Comparison of ENCODE assay signal across 9 cellular contexts in the genomic region with DNA sequence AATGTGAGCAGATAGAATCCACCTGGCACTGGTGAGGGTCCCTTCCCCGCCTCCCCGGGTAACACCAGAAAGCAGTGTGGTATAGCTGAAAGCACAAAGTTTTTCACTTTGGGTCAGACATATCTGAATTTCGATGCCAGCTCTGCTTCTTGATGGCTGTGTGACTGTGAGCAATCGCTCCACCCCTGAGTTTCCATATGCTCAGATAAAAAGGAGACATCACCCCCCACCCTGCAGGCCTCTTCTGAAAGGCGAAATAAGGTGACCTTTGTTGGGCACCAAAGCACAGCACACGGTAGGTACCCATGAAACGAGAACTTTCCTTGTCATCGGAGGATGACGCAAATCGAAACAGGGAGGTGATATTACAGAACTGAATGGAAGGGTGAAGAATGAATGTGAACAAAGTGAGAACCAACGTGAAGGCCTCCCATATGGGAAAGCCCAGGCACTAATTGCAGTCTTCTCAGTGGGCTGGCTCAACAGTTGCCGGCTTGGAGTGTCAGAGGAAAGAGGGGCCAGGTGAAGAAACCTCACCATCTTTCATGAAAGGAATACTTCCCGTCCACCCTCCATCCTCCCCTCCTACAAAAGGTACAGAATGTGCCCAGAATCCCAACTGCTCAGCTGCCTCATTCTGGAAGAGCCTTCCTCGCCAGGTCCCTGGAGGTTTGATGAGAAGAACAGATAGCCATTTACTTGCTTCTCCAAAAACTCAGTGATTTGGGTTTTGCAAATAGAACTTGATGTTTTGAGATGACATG.
DNase-seq lines count a peak whose midpoint lies in the region; ATAC-seq, FAIRE-seq and TF ChIP-seq lines count a peak whose summit lies in the region.
"Had no signal": no experiment of that assay in that cellular context is flagged by ENCODE, and none has a peak within 500 bp of the region (broad histone marks: within the 10 kb centered on the region; RNA-seq: fewer than 3 reads in every experiment).

No MANE protein-coding gene starts in this region.

- CTCF ChIA-PET in GM12878 (lab: Yijun Ruan, JAX) = interaction anchor here (0.8 to 2.3 kb wide), 3 partner anchors 14 to 114 kb away, joined by 3 to 11 read pairs (median 3); no protein-coding TSS in a partner anchor

- no peaks in the 10 kb centered on the region for H3K4me1 Mint-ChIP-seq in progenitor cell of endocrine pancreas (ENCODE audit: low read depth)

- H3K79me2 ChIP-seq in DOHH2 (ENCODE audit: control insufficient read depth, low read length) = peaks cover 18% of the 10 kb centered on the region
- H3K79me2 ChIP-seq in GM12878 (ENCODE audit: control insufficient read depth, insufficient read depth, low read length) = peaks cover 1% of the 10 kb centered on the region

- TF ChIP-seq CTCF in DOHH2 (IDR thresholded peaks at IDR 0.05; ENCODE audit: low read depth, low read length, poor library complexity, severe bottlenecking) (no peak), GM12878 (IDR thresholded peaks at IDR 0.05 in 2 of 3, conservative IDR thresholded peaks at IDR 0.05 in 1 of 3; ENCODE audit: control insufficient read depth in 2 of 3, extremely low read depth in 1 of 3, insufficient read depth in 1 of 3, low read depth in 3 of 3, low read length in 3 of 3) (no peak), progenitor cell of endocrine pancreas (IDR thresholded peaks at IDR 0.05; ENCODE audit: unreplicated experiment) (no peak)

- peaks cover 4% of the 10 kb centered on the region for H3K9me3 Mint-ChIP-seq in progenitor cell of endocrine pancreas (ENCODE audit: low read depth)

- H4K20me1 ChIP-seq in DOHH2 (ENCODE audit: control insufficient read depth, insufficient read depth, low read depth, low read length) (no peaks in the 10 kb centered on the region), GM12878 (ENCODE audit: control insufficient read depth, insufficient read depth) (no peaks in the 10 kb centered on the region)

- H3F3A ChIP-seq in DOHH2 (ENCODE audit: control insufficient read depth, insufficient read depth) = no peaks in the 10 kb centered on the region

- H3K36me3 ChIP-seq in DOHH2 (ENCODE audit: control insufficient read depth, low read length) (peaks cover 59% of the 10 kb centered on the region), GM12878 (ENCODE audit: control insufficient read depth in 2 of 2, insufficient read depth in 2 of 2, low read length in 1 of 2) (peaks cover 6 to 9% of the 10 kb centered on the region in 2 experiments)

- intact Hi-C loops in GM12878 (cut with micrococcal nuclease; ENCODE audit: unreplicated experiment) = loop anchor here (1.0 to 10.0 kb wide), 5 partner anchors 18 to 114 kb away; partner anchors contain the start of gene NFATC2

- peaks cover 18% of the 10 kb centered on the region for H3K9me3 ChIP-seq in DOHH2 (ENCODE audit: control insufficient read depth, insufficient read depth, low read length)
- peaks cover 6% of the 10 kb centered on the region; the same call in 2 of the 3 replicates for H3K9me3 ChIP-seq in GM12878 (replicated peaks; ENCODE audit: control insufficient read depth, insufficient read depth, low read length)

- H3K4me3 ChIP-seq in DOHH2 (ENCODE audit: low read length) (0 out of 2 replicates have a peak overlapping the region, but pooled peaks have one; percentile 18), GM12878 (peak overlapping the region; percentile 59; the same call in 1 of the 2 replicates)

- H3K27ac ChIP-seq in DOHH2 (ENCODE audit: low read depth, low read length) (no peak overlapping the region), GM12878 (ENCODE audit: control insufficient read depth, insufficient read depth) (peak overlapping the region; percentile 86)

- H3K36me3 Mint-ChIP-seq in progenitor cell of endocrine pancreas (ENCODE audit: insufficient read depth) = peaks cover 12% of the 10 kb centered on the region

- DNase-seq in HTR-8/SVneo (ENCODE audit: insufficient read length, low spot score) (no peak), GM12878 (ENCODE audit: low read depth, low spot score) (peak; percentile 84), H4 (ENCODE audit: low spot score) (no peak), progenitor cell of endocrine pancreas (ENCODE audit: low spot score, unreplicated experiment) (no peak), NCI-H2196 treated with DMSO at 0.1 percent for 48 hours (lab: John Stamatoyannopoulos, UW; ENCODE audit: unreplicated experiment) (no peak), NCI-H1694 (lab: John Stamatoyannopoulos, UW) (no peak)

- WGBS in GM12878 (ENCODE audit: insufficient coverage, insufficient replicate concordance, low lambda C conversion rate, missing lambda C conversion rate) = under 1% methylated on average over 14 of the region's 14 CpGs

- H3K9me2 ChIP-seq in DOHH2 (replicated peaks; ENCODE audit: control insufficient read depth, low read length) = no peaks in the 10 kb centered on the region

- H3K27me3 ChIP-seq in DOHH2 (ENCODE audit: control insufficient read depth, low read length) (no peaks in the 10 kb centered on the region), GM12878 (replicated peaks in 1 of 2; ENCODE audit: control insufficient read depth in 2 of 2, insufficient read depth in 2 of 2, low read length in 1 of 2) (no peaks in the 10 kb centered on the region)

- no peak overlapping the region for H3K27ac Mint-ChIP-seq in progenitor cell of endocrine pancreas

- no peak for TF ChIP-seq RAD21 in GM12878 (IDR thresholded peaks at IDR 0.05; ENCODE audit: insufficient read depth, low read depth, low read length)

- RAD21 ChIA-PET in GM12878 (lab: Charles Lee; ENCODE audit: unreplicated experiment) = interaction anchor here (0.7 to 1.8 kb wide), 5 partner anchors 12 to 80 kb away, joined by 3 to 8 read pairs (median 3); no protein-coding TSS in a partner anchor

- SMC1A ChIA-PET in GM12878 (lab: Charles Lee; ENCODE audit: uncharacterized antibody, unreplicated experiment) = interaction anchor here (0.7 to 2.9 kb wide), 8 partner anchors 15 to 76 kb away, joined by 3 to 13 read pairs (median 4); partner anchors contain the start of gene NFATC2

- ATAC-seq in GM21447 (IDR thresholded peaks at IDR 0.05; ENCODE audit: unreplicated experiment) (peak; percentile 75), GM12878 (peak; percentile 92)

- in situ Hi-C loops in GM12878 (cut with MboI) = no loop called here

- H3K4me1 ChIP-seq in DOHH2 (ENCODE audit: control insufficient read depth, low read length) = peaks cover 58% of the 10 kb centered on the region
- H3K4me1 ChIP-seq in GM12878 (ENCODE audit: control insufficient read depth, insufficient read depth, low read length) = peaks cover 40% of the 10 kb centered on the region

- TF ChIP-seq EP300 in GM12878 (IDR thresholded peaks at IDR 0.05; ENCODE audit: borderline replicate concordance in 1 of 2, control insufficient read depth in 1 of 2, low read depth in 2 of 2, low read length in 2 of 2) = peak; percentile 89 to 94; a peak in 3 of 4 replicates

- no TSS peak for BruUV-seq in GM12878 (replicated peaks; lab: Mats Ljungman, UMichigan)

- FAIRE-seq in HTR-8/SVneo (lab: Jason Lieb, UNC) (peak; percentile 88), GM12878 (lab: Jason Lieb, UNC) (peak; percentile 93)
- FAIRE-seq: colon had no signal

- peak overlapping the region; percentile 52 for H3K9ac ChIP-seq in GM12878 (ENCODE audit: control insufficient read depth, insufficient read depth, low read length)

- H3K4me2 ChIP-seq in DOHH2 (ENCODE audit: low read length) (peak overlapping the region; percentile 33), GM12878 (ENCODE audit: control insufficient read depth, insufficient read depth) (peak overlapping the region; percentile 90)

- TF ChIP-seq POLR2A in GM12878 (IDR thresholded peaks at IDR 0.05; ENCODE audit: low read depth, low read length) = no peak

- POLR2A ChIA-PET in GM12878 (lab: Charles Lee) = interaction anchor here (0.6 to 1.0 kb wide), 3 partner anchors 19 to 153 kb away, joined by 3 to 6 read pairs (median 3); no protein-coding TSS in a partner anchor

- no peak overlapping the region for H3K4me3 Mint-ChIP-seq in progenitor cell of endocrine pancreas (ENCODE audit: low read depth)

- H2AFZ ChIP-seq in GM12878 (ENCODE audit: control insufficient read depth, low read depth, low read length) = no peak overlapping the region

- no peaks in the 10 kb centered on the region for H3K27me3 Mint-ChIP-seq in progenitor cell of endocrine pancreas

TF ChIP-seq in GM12878, 131 proteins besides CTCF, POLR2A, EP300 and RAD21 (continues in another document):
- TF ChIP-seq TAF1 (IDR thresholded peaks at IDR 0.05; ENCODE audit: borderline replicate concordance, low read depth, low read length) (no peak), FOXM1 (IDR thresholded peaks at IDR 0.05; ENCODE audit: low read depth, low read length) (no peak), NR2C2 (IDR thresholded peaks at IDR 0.05; ENCODE audit: borderline replicate concordance, control insufficient read depth, insufficient read length, low read depth) (no peak), ZNF384 (IDR thresholded peaks at IDR 0.05; ENCODE audit: borderline replicate concordance, low read depth, low read length) (no peak), KAT2A (conservative IDR thresholded peaks at IDR 0.05; ENCODE audit: control insufficient read depth, low read depth, low read length) (no peak), MEF2A (IDR thresholded peaks at IDR 0.05; ENCODE audit: insufficient read depth, low read depth, low read length) (0 out of 2 replicates have a peak, but pooled peaks have one; percentile 12), FOXK2 (IDR thresholded peaks at IDR 0.05) (no peak), SPI1 (IDR thresholded peaks at IDR 0.05; ENCODE audit: borderline replicate concordance, insufficient read depth, low read depth, low read length) (0 out of 2 replicates have a peak, but pooled peaks have one; percentile 18), ZZZ3 (IDR thresholded peaks at IDR 0.05; ENCODE audit: control insufficient read depth, insufficient read length, low read depth) (no peak), IKZF1 (conservative IDR thresholded peaks at IDR 0.05) (peak; percentile 96), MXI1 (IDR thresholded peaks at IDR 0.05; ENCODE audit: low read depth, low read length) (0 out of 2 replicates have a peak, but pooled peaks have one; percentile 16), ASH2L (IDR thresholded peaks at IDR 0.05; ENCODE audit: borderline replicate concordance, low read depth) (no peak)
- TF ChIP-seq, protein P1, sequence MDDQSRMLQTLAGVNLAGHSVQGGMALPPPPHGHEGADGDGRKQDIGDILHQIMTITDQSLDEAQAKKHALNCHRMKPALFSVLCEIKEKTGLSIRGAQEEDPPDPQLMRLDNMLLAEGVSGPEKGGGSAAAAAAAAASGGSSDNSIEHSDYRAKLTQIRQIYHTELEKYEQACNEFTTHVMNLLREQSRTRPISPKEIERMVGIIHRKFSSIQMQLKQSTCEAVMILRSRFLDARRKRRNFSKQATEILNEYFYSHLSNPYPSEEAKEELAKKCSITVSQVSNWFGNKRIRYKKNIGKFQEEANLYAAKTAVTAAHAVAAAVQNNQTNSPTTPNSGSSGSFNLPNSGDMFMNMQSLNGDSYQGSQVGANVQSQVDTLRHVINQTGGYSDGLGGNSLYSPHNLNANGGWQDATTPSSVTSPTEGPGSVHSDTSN (IDR thresholded peaks at IDR 0.05; ENCODE audit: insufficient replicate concordance, low read depth, low read length) = no peak
